Comparison of ENCODE assay signal across 8 cellular contexts in genomic region chr3:62188547-62189375, GRCh38.
DNase-seq lines count a peak whose midpoint lies in the region; ATAC-seq, FAIRE-seq and TF ChIP-seq lines count a peak whose summit lies in the region.

No MANE protein-coding gene starts in this region.

- H3K27me3 ChIP-seq in SU-DHL-6 (ENCODE audit: low read length) (no peaks in the 10 kb centered on the region), adipocyte (replicated peaks; ENCODE audit: control insufficient read depth, insufficient read depth, low read length) (no peaks in the 10 kb centered on the region)

- DNase-seq in HCEC 1CT (peak; percentile 73), NAMALWA (ENCODE audit: low spot score) (peak; percentile 73), adipocyte (ENCODE audit: low read depth) (peak; percentile 91), left cardiac atrium (peak; percentile 80), retinal pigment epithelial cell (ENCODE audit: low read depth) (peak; percentile 28)

- H3K9me2 ChIP-seq in SU-DHL-6 (replicated peaks; ENCODE audit: insufficient read depth, low read length): no peaks in the 10 kb centered on the region

- H3F3A ChIP-seq in SU-DHL-6 (ENCODE audit: insufficient read depth): no peaks in the 10 kb centered on the region

- H3K9me3 ChIP-seq in SU-DHL-6 (ENCODE audit: insufficient read depth, low read length) (no peaks in the 10 kb centered on the region), adipocyte (ENCODE audit: control insufficient read depth, low read length) (no peaks in the 10 kb centered on the region)

- peak; percentile 72 for TF ChIP-seq CTCF in SU-DHL-6 (IDR thresholded peaks at IDR 0.05; ENCODE audit: insufficient read depth, low read length, poor library complexity, severe bottlenecking)
- peak; percentile 79 for TF ChIP-seq CTCF in retinal pigment epithelial cell (conservative IDR thresholded peaks at IDR 0.05; ENCODE audit: low read depth, low read length)

- H3K79me2 ChIP-seq in SU-DHL-6 (ENCODE audit: insufficient read depth, low read length): no peaks in the 10 kb centered on the region

- H3K4me3 ChIP-seq in SU-DHL-6 (ENCODE audit: insufficient read depth, low read length, poor library complexity, severe bottlenecking): no peak overlapping the region
- peak overlapping the region; percentile 54 for H3K4me3 ChIP-seq in adipocyte (ENCODE audit: low read length)
- H3K4me3 ChIP-seq in retinal pigment epithelial cell (ENCODE audit: low read length): no peak overlapping the region

- FAIRE-seq in G401.6 (lab: Jason Lieb, UNC): peak; percentile 85

- H3K36me3 ChIP-seq in SU-DHL-6 (ENCODE audit: low read length) (no peaks in the 10 kb centered on the region), adipocyte (ENCODE audit: control insufficient read depth, insufficient read depth, low read length, severe bottlenecking) (peaks cover 26% of the 10 kb centered on the region)

- no peaks in the 10 kb centered on the region for H4K20me1 ChIP-seq in SU-DHL-6 (ENCODE audit: low read depth, low read length)

- H2AFZ ChIP-seq in SU-DHL-6 (ENCODE audit: low read depth, low read length, severe bottlenecking): peak overlapping the region; percentile 0

- ATAC-seq in left cardiac atrium (peak; percentile 70 to 76), GM18519 (IDR thresholded peaks at IDR 0.05; ENCODE audit: low FRiP score, unreplicated experiment) (no peak)

- H3K4me2 ChIP-seq in SU-DHL-6 (ENCODE audit: low read depth, low read length, poor library complexity, severe bottlenecking): peak overlapping the region; percentile 37

- H3K9ac ChIP-seq in SU-DHL-6 (ENCODE audit: low read length) (no peak overlapping the region), adipocyte (ENCODE audit: low read length) (peak overlapping the region; percentile 36)

- intact Hi-C loops in left cardiac atrium (cut with DNase I): loop anchor here (5.0 to 10.0 kb wide), 5 partner anchors 264 to 626 kb away; partner anchors contain the start of gene PTPRG (in 2 of the 2)

- peaks cover 44% of the 10 kb centered on the region for H3K4me1 ChIP-seq in adipocyte (ENCODE audit: control insufficient read depth, insufficient read depth, low read length)

- H3K27ac ChIP-seq in SU-DHL-6 (ENCODE audit: low read depth, low read length): no peak overlapping the region

Comparison
In these comparisons a context has a peak if more than half of its experiments do, and no peak if none do; other contexts are left out.
1. DNase-seq: peak in every context shown above with its lines; median percentile 91 in adipocyte; 80 in left cardiac atrium; 73 in HCEC 1CT; 73 in NAMALWA; 28 in retinal pigment epithelial cell.